ENCODE assay signal across 20 cellular contexts in the genomic region with DNA sequence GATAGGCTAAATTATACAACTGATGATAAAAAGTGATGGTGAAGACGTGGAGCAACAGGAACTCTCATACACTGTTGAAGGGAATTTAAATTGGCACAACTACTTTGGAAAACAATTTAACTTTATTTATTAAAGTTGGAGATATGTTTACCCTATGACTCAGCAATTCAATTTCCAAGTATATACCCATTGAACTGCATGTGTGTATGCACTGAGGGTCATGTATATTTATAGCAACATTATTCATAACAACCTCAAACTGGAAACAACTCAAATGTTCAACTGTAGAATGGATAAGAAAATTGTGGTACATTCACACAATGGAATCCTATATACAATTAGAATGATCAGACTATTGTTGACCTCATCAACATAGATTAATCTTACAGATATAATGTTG. TPM values are rescaled to one million over a fixed set of nuclear protein-coding genes. Genes with fewer than 3 reads are reported as not detected.
A peak's percentile ranks its signal among the peaks of the same experiment; 100 is the strongest.
DNase-seq lines count a peak whose midpoint lies in the region; ATAC-seq, FAIRE-seq and TF ChIP-seq lines count a peak whose summit lies in the region.
"Had no signal": no experiment of that assay in that cellular context is flagged by ENCODE, and none has a peak within 500 bp of the region (broad histone marks: within the 10 kb centered on the region; RNA-seq: fewer than 3 reads in every experiment).

No MANE protein-coding gene starts in this region.

- no peak for DNase-seq in A549 (ENCODE audit: low read depth in 1 of 2, low spot score in 1 of 2)
- peak; percentile 51 for DNase-seq in HCEC 1CT
- peak; percentile 6 for DNase-seq in fibroblast of gingiva (ENCODE audit: low read depth)
- DNase-seq in myocyte (ENCODE audit: low read depth) = peak; percentile 33
- no peak for DNase-seq in NCI-H146 (lab: John Stamatoyannopoulos, UW)
- DNase-seq in activated naive CD4-positive, alpha-beta T cell treated with anti-CD3 and anti-CD28 coated beads, Interleukin-2, amount 10 ng/mL, durations not matched to agents 7 days and 5 days = no peak
- DNase-seq in DMS114 treated with DMSO at 0.1 percent for 48 hours (lab: John Stamatoyannopoulos, UW; ENCODE audit: unreplicated experiment) = no peak
- DNase-seq: CD4-positive, alpha-beta memory T cell; DMS79; H9; KBM-7; NCI-H1105 treated with DMSO at 0.1 percent for 48 hours; NCI-H1694 treated with DMSO at 0.1 percent for 48 hours; NCI-H2107; NCI-H510A; NCI-H748 treated with DMSO at 0.1 percent for 48 hours; NK-92 treated with Interleukin-12 subunit alpha and Interleukin-12 subunit beta, amount 100 ng/mL, for 24 hours; Right ventricle myocardium superior had no signal

- TF ChIP-seq RAD21 in A549 (conservative IDR thresholded peaks at IDR 0.05 in 1 of 2, IDR thresholded peaks at IDR 0.05 in 1 of 2) = no peak

- no peaks in the 10 kb centered on the region for H3K36me3 Mint-ChIP-seq in activated naive CD4-positive, alpha-beta T cell treated with anti-CD3 and anti-CD28 coated beads, Interleukin-2, amount 10 ng/mL, durations not matched to agents 7 days and 5 days

- H3K27me3 Mint-ChIP-seq in activated naive CD4-positive, alpha-beta T cell treated with anti-CD3 and anti-CD28 coated beads, Interleukin-2, amount 10 ng/mL, durations not matched to agents 7 days and 5 days = no peaks in the 10 kb centered on the region

- no peak for TF ChIP-seq CTCF in A549 (IDR thresholded peaks at IDR 0.05)

- POLR2A ChIA-PET in A549 (lab: Yijun Ruan, JAX) = no interaction called here

- no peaks in the 10 kb centered on the region for H3K9me3 ChIP-seq in A549

- H3K4me3 ChIP-seq in A549 = no peak overlapping the region
- H3K4me3 ChIP-seq: BLaER1 had no signal

- H3K4me3 Mint-ChIP-seq in activated naive CD4-positive, alpha-beta T cell treated with anti-CD3 and anti-CD28 coated beads, Interleukin-2, amount 10 ng/mL, durations not matched to agents 7 days and 5 days = no peak overlapping the region
- H3K4me3 Mint-ChIP-seq: CD4-positive, alpha-beta memory T cell; H9 had no signal

- no peak for TF ChIP-seq EP300 in A549 (IDR thresholded peaks at IDR 0.05)

- H3K4me1 ChIP-seq in A549 = no peaks in the 10 kb centered on the region
- H3K4me1 ChIP-seq: BLaER1 had no signal

- no peak overlapping the region for H3K27ac ChIP-seq in A549
- H3K27ac ChIP-seq: BLaER1 had no signal

- no peak for TF ChIP-seq POLR2A in A549 (IDR thresholded peaks at IDR 0.05; ENCODE audit: low read length)

- FAIRE-seq in A549 (lab: Jason Lieb, UNC) = no peak

- H3K4me2 ChIP-seq in A549 = no peak overlapping the region
- H3K4me2 ChIP-seq: BLaER1 had no signal

- CTCF ChIA-PET in A549 (lab: Yijun Ruan, JAX) = no interaction called here
- CTCF ChIA-PET in activated naive CD4-positive, alpha-beta T cell treated with anti-CD3 and anti-CD28 coated beads, Interleukin-2, amount 10 ng/mL, durations not matched to agents 7 days and 5 days (lab: Charles Lee) = interaction anchor here (0.6 kb wide), 1 partner anchor 49 kb away, joined by 4 read pairs; no protein-coding TSS in a partner anchor

- 55% methylated on average over 1 of the region's 1 CpG for WGBS in A549 (ENCODE audit: missing lambda C conversion rate)

- no peak for ATAC-seq in A549
- no peak for ATAC-seq in GM18870 (IDR thresholded peaks at IDR 0.05; ENCODE audit: unreplicated experiment)

- no peaks in the 10 kb centered on the region for H3K9me3 Mint-ChIP-seq in activated naive CD4-positive, alpha-beta T cell treated with anti-CD3 and anti-CD28 coated beads, Interleukin-2, amount 10 ng/mL, durations not matched to agents 7 days and 5 days
- H3K9me3 Mint-ChIP-seq: H9 had no signal

- no peaks in the 10 kb centered on the region for H3K4me1 Mint-ChIP-seq in activated naive CD4-positive, alpha-beta T cell treated with anti-CD3 and anti-CD28 coated beads, Interleukin-2, amount 10 ng/mL, durations not matched to agents 7 days and 5 days
- H3K4me1 Mint-ChIP-seq: CD4-positive, alpha-beta memory T cell; H9 had no signal

- no peak overlapping the region for H3K27ac Mint-ChIP-seq in activated naive CD4-positive, alpha-beta T cell treated with anti-CD3 and anti-CD28 coated beads, Interleukin-2, amount 10 ng/mL, durations not matched to agents 7 days and 5 days
- H3K27ac Mint-ChIP-seq: CD4-positive, alpha-beta memory T cell; H9 had no signal

TF ChIP-seq in A549, 52 proteins besides CTCF, POLR2A, EP300 and RAD21:
- TF ChIP-seq NFE2L2 (conservative IDR thresholded peaks at IDR 0.05; ENCODE audit: low read length) (0 out of 2 replicates have a peak, but pooled peaks have one; percentile 9), NR3C1 (IDR thresholded peaks at IDR 0.05) (no peak), PBX3 (IDR thresholded peaks at IDR 0.05) (no peak), KDM5A (IDR thresholded peaks at IDR 0.05) (no peak)

RNA-seq across cellular contexts. Expression of gene BCAS2, which starts 16.5 kb away (rescaled TPM):
- polyA plus RNA-seq in A549 (2011; rRNA removed) (34.0 and 52.5 TPM in 2 replicates), A549 (2017; fragmentation: RNase III; extraction: RNeasy Plus Mini Kit Qiagen cat#74134 plus additional on column Dnase treatment) (36.0 to 41.0 TPM (median 38.6 TPM) in 3 replicates)
- 12.2 and 16.2 TPM in 2 replicates for polyA plus RNA-seq in A549 (2012; cell fraction: cytosol; rRNA removed)
- polyA plus RNA-seq in A549 (2012; cell fraction: nucleus; rRNA removed) = 4.1 and 6.9 TPM in 2 replicates
- polyA minus RNA-seq in A549 (2011; rRNA and poly(A)+ RNA removed) = 7.5 and 8.6 TPM in 2 replicates
- 31.1 and 35.1 TPM in 2 replicates for total RNA-seq in myocyte
- polyA plus RNA-seq in myocyte (2012) = 25.6 TPM

Comparison
In these comparisons a context has a peak if more than half of its experiments do, and no peak if none do; other contexts are left out.
1. DNase-seq: peak in HCEC 1CT (single experiment), fibroblast of gingiva (single experiment) and myocyte (single experiment); none in A549 (0 of 2), NCI-H146 (single experiment), activated naive CD4-positive, alpha-beta T cell treated with anti-CD3 and anti-CD28 coated beads, Interleukin-2, amount 10 ng/mL, durations not matched to agents 7 days and 5 days (single experiment) and DMS114 treated with DMSO at 0.1 percent for 48 hours (single experiment).